ENCODE assay signal across 8 cellular contexts in the genomic region with DNA sequence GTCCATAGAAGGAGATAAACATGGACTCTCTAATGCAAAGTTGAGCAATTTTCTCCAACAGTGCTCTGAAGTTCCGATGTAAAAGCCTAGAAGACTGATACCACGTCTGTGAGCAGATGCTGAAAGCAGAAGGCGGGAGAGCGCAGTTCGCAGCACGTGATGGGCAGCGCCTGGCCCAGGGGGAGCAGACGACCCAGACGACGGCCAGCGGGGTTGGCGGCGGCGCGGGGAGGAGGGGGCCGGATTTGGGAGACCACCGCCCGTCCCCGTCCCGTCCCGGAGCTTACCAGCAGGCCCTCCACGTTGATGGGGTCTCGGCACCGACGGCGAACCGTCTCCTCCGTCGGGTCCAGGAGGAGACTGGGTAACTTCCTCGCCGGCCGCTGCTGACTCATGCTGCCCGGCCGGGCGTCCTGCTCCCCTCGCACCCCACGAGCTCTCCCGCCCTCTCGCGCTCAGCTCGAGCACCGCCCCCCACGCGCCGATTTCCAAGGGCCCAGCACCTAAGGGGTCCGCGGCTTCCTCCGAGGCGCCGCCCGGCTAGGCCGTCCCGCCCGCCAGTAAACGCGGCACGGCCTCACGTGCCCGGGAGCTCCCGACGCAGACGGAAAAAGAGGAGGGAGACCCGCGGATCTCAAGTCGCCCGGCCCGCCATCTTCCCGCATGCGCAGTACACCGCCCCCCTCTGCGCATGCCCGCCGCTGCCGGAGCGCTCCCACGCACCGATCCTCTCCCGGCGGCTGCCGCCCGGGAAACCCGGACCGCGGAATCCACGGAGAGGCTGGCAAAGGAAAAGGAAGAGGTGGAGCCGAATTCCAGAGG. TPM values are rescaled to one million over a fixed set of nuclear protein-coding genes. Genes with fewer than 3 reads are reported as not detected.
DNase-seq lines count a peak whose midpoint lies in the region; ATAC-seq and TF ChIP-seq lines count a peak whose summit lies in the region.

Gene E2F6 (minus strand): TSS at position 677 of the 822 bp plus-strand sequence. CDS start 282 bp downstream, at position 395.

- TF ChIP-seq CTCF in BE2C (IDR thresholded peaks at IDR 0.05; ENCODE audit: low read depth, low read length), result no peak

- H3K4me3 ChIP-seq in BE2C (ENCODE audit: low read depth, low read length), result peak within 1 kb of the TSS; percentile 55

- ATAC-seq in GM19324 (IDR thresholded peaks at IDR 0.05; ENCODE audit: low FRiP score, unreplicated experiment) (peak; percentile 76), HG03521 (IDR thresholded peaks at IDR 0.05; ENCODE audit: unreplicated experiment) (peak; percentile 63), left lobe of liver (peak; percentile 97)

- H3K4me1 ChIP-seq in BE2C, result no peaks in the 10 kb centered on the region

- H3K36me3 ChIP-seq in BE2C, result peaks cover 12% of the 10 kb centered on the region

- H3K27me3 ChIP-seq in BE2C, result no peaks in the 10 kb centered on the region

- no peaks in the 10 kb centered on the region for H3K9me3 ChIP-seq in BE2C

- DNase-seq in BE2C, result peak; percentile 96
- peak; percentile 57 for DNase-seq in NCI-H748 treated with DMSO at 0.1 percent for 48 hours (lab: John Stamatoyannopoulos, UW)
- peak; percentile 80 for DNase-seq in activated CD4-positive, alpha-beta T cell treated with anti-CD3 and anti-CD28 coated beads, Interleukin-2, amount 50 U/mL, for 1 hour
- DNase-seq in cortex of kidney (lab: John Stamatoyannopoulos, UW), result peak; percentile 64
- DNase-seq in left lobe of liver (ENCODE audit: low spot score), result peak; percentile 94
- peak; percentile 89 for DNase-seq in stimulated activated CD4-positive, alpha-beta T cell treated with anti-CD3 and anti-CD28 coated beads, Interleukin-2, amount 100 ng/mL, for 24 hours

RNA-seq across cellular contexts. Expression of gene E2F6, which starts in this region (rescaled TPM):
- 36.3 TPM for polyA plus RNA-seq in BE2C (2012; ENCODE audit: insufficient read depth, insufficient read length, low read depth)
- 5.0 TPM for total RNA-seq in left lobe of liver

Comparison
In these comparisons a context has a peak if more than half of its experiments do, and no peak if none do; other contexts are left out.
1. Peak in every context shown above with its lines: DNase-seq, ATAC-seq and H3K4me3 ChIP-seq.